Comparison of ENCODE assay signal across 9 cellular contexts in the genomic region with DNA sequence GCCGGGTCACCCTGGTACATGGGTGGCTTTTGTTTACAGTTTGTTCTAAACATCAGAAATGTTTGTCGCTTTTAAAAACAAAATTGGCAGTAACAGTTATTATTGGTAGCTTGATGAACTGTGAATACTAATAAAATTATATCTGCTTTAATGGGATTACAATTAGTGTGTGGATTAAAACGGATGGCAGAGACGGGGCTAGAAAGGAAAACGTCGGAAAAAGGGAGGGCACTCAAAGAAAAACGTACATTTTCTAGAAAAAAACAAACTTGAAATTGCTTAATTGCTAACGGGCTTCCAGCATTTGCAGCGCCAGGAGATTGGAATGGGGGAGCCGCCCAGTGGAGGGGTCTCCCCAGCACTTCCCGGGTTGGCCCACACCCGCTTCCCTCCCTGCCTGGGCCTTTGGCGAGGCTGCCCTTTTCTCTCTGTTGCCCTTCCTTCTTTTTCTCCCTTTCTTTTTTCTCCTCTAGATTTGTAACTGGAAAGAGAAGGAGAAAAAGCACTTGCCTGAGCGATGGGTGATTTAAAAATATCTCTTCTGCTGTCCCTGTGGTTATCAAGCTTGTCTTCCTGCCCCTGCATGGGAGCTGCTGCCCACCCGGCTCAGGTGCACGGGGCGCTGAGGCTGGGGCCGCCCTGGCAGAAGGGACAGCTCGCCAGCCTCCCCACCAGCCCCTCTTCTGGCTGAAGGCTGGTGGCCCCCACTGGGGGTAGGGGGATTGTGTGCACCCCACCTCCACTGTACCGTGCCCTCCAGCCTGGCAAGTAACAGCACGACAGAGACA. TPM values are rescaled to one million over a fixed set of nuclear protein-coding genes. Genes with fewer than 3 reads are reported as not detected.
DNase-seq lines count a peak whose midpoint lies in the region; TF ChIP-seq lines count a peak whose summit lies in the region.
"Had no signal": no experiment of that assay in that cellular context is flagged by ENCODE, and none has a peak within 500 bp of the region (broad histone marks: within the 10 kb centered on the region; RNA-seq: fewer than 3 reads in every experiment).

No MANE protein-coding gene starts in this region.

- WGBS in trophoblast cell (ENCODE audit: extremely low coverage, insufficient coverage, insufficient read length) = no CpG with 5 or more reads among the region's 21 CpGs

- H4K12ac ChIP-seq in trophoblast cell (ENCODE audit: low read depth, low read length) = no peak overlapping the region

- no peak overlapping the region for H3K9ac ChIP-seq in trophoblast cell (ENCODE audit: low read length)

- peak overlapping the region; percentile 7 for H3K23ac ChIP-seq in trophoblast cell (ENCODE audit: low read length)

- no peak overlapping the region for H3K4ac ChIP-seq in trophoblast cell (ENCODE audit: low read depth, low read length)

- H3K4me1 ChIP-seq in SJSA1 (replicated peaks) (peaks cover 67% of the 10 kb centered on the region), trophoblast cell (ENCODE audit: control insufficient read depth in 1 of 2, insufficient read depth in 2 of 2, low read length in 2 of 2) (peaks cover 14 to 26% of the 10 kb centered on the region in 2 experiments)

- H2BK120ac ChIP-seq in trophoblast cell (ENCODE audit: insufficient read depth, low read length, poor library complexity) = no peak overlapping the region

- no peak for TF ChIP-seq POLR2A in erythroblast (IDR thresholded peaks at IDR 0.05; ENCODE audit: low read length)

- DNase-seq in SJSA1 (ENCODE audit: low read depth in 1 of 2, low spot score in 2 of 2) (peak in 1 of 2 experiments; percentile 75), fibroblast of pulmonary artery (ENCODE audit: low read depth) (no peak), trophoblast cell (no peak), cerebellar nuclear complex (lab: John Stamatoyannopoulos, UW) (no peak), NCI-H2227 (lab: John Stamatoyannopoulos, UW; ENCODE audit: unreplicated experiment) (no peak), erythroblast (lab: John Stamatoyannopoulos, UW) (no peak)
- no peak for DNase-seq in activated CD4-positive, alpha-beta T cell treated with anti-CD3 and anti-CD28 coated beads, Interleukin-2, amount 50 U/mL, for 48 hours

- H4K91ac ChIP-seq in trophoblast cell (ENCODE audit: low read depth, low read length) = no peak overlapping the region

- no peak overlapping the region for H2BK12ac ChIP-seq in trophoblast cell (ENCODE audit: low read length)

- peak overlapping the region; percentile 19 for H3K18ac ChIP-seq in trophoblast cell (ENCODE audit: low read length)

- H3K14ac ChIP-seq in trophoblast cell (ENCODE audit: low read length) = no peak overlapping the region

- H2AFZ ChIP-seq in trophoblast cell (ENCODE audit: insufficient read depth, low read length, poor library complexity) = peak overlapping the region; percentile 8

- H3K27me3 ChIP-seq in SJSA1 (replicated peaks) = no peaks in the 10 kb centered on the region
- H3K27me3 ChIP-seq in trophoblast cell (ENCODE audit: insufficient read depth, low read length) = peaks cover 17% of the 10 kb centered on the region

- H3K36me3 ChIP-seq in SJSA1 (peaks cover 6% of the 10 kb centered on the region), trophoblast cell (ENCODE audit: control insufficient read depth in 1 of 2, insufficient read depth in 2 of 2, low read length in 2 of 2) (no peaks in the 10 kb centered on the region)
- H3K36me3 ChIP-seq: neutrophil had no signal

- H3K4me3 ChIP-seq in SJSA1 (peak overlapping the region; percentile 65), fibroblast of pulmonary artery (replicated peaks; ENCODE audit: low read depth, low read length) (peak overlapping the region; percentile 60), trophoblast cell (ENCODE audit: low read depth, low read length) (peak overlapping the region; percentile 12)

- no peak overlapping the region for H2BK5ac ChIP-seq in trophoblast cell (ENCODE audit: low read depth, low read length, poor library complexity)

- H3K27ac ChIP-seq in C4-2B (peak overlapping the region; percentile 95), SJSA1 (peak overlapping the region; percentile 80), trophoblast cell (ENCODE audit: low read depth, low read length) (no peak overlapping the region)
- H3K27ac ChIP-seq: neutrophil had no signal

- H3K9me3 ChIP-seq in SJSA1 (replicated peaks) (no peaks in the 10 kb centered on the region), trophoblast cell (ENCODE audit: insufficient read depth, low read depth, low read length) (peaks cover 6% of the 10 kb centered on the region)
- H3K9me3 ChIP-seq: neutrophil had no signal

- no peak for TF ChIP-seq CTCF in C4-2B (conservative IDR thresholded peaks at IDR 0.05)
- no peak for TF ChIP-seq CTCF in fibroblast of pulmonary artery (IDR thresholded peaks at IDR 0.05; ENCODE audit: low read length, missing control alignments)

- peak overlapping the region; percentile 82 for H3K4me2 ChIP-seq in trophoblast cell (ENCODE audit: low read length)

- H2AK5ac ChIP-seq in trophoblast cell (ENCODE audit: low read length) = no peak overlapping the region

- peaks cover 28% of the 10 kb centered on the region for H3K79me1 ChIP-seq in trophoblast cell (ENCODE audit: low read length)

- H4K8ac ChIP-seq in trophoblast cell (ENCODE audit: low read depth, low read length) = no peak overlapping the region

- peaks cover 13% of the 10 kb centered on the region for H3K79me2 ChIP-seq in trophoblast cell (ENCODE audit: control insufficient read depth, insufficient read depth, low read length, poor library complexity)

RNA-seq across cellular contexts. Expression of a gene that starts 5.9 kb away (rescaled TPM):
- 5.7 and 6.6 TPM in 2 replicates for total RNA-seq in SJSA1 (2014; rRNA removed; shearing (Covaris generic))
- polyA plus RNA-seq in trophoblast cell (2013) = 2.8 and 3.1 TPM in 2 replicates

Comparison
In these comparisons a context has a peak if more than half of its experiments do, and no peak if none do; other contexts are left out.
1. H3K4me3 ChIP-seq: peak in every context shown above with its lines; median percentile 65 in SJSA1; 60 in fibroblast of pulmonary artery; 12 in trophoblast cell.